ENCODE assay signal across 42 cellular contexts in the genomic region with DNA sequence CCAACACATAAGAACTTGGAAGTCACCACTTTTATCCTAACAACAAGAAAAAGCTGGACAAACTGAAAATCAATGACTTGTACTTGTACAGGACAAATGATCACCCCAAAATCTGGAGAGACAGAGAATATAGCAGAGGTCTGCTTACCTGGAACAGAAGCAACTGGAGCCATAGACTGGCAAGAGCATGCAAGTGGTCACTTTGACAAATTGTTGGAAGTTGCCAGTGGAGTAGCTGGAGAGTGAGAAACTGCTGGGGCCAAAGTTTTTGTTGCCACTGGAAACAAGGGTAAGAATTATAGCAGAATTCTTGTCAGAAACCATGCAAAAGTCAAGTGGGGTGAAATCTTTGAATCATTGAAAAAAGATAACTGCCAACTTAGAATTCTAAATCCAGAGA. TPM values are rescaled to one million over a fixed set of nuclear protein-coding genes. Genes with fewer than 3 reads are reported as not detected.
"Had no signal": no experiment of that assay in that cellular context is flagged by ENCODE, and none has a peak within 500 bp of the region (broad histone marks: within the 10 kb centered on the region; RNA-seq: fewer than 3 reads in every experiment).

No MANE protein-coding gene starts in this region.

- H3K4me1 Mint-ChIP-seq: activated naive CD4-positive, alpha-beta T cell treated with anti-CD3 and anti-CD28 coated beads, Interleukin-2, amount 10 ng/mL, durations not matched to agents 7 days and 5 days; activated naive CD4-positive, alpha-beta T cell treated with anti-CD3 and anti-CD28 coated beads, Interleukin-2, amount 50 U/mL, for 24 hours; activated naive CD8-positive, alpha-beta T cell treated with anti-CD3 and anti-CD28 coated beads for 36 hours; activated naive CD8-positive, alpha-beta T cell treated with anti-CD3 and anti-CD28 coated beads, Interleukin-2, amount 10 ng/mL, durations not matched to agents 7 days and 5 days; activated naive CD8-positive, alpha-beta T cell treated with anti-CD3 and anti-CD28 coated beads, Interleukin-2, amount 50 U/mL, for 24 hours; activated T-helper 17 cell treated with anti-CD3 and anti-CD28 coated beads, Interleukin-2, amount 50 U/mL, for 72 hours; central memory CD8-positive, alpha-beta T cell had no signal

- DNase-seq: activated effector memory CD4-positive, alpha-beta T cell treated with anti-CD3 and anti-CD28 coated beads, Interleukin-2, amount 50 U/mL, for 16 hours; activated effector memory CD4-positive, alpha-beta T cell treated with Interleukin-2 at 50 U/mL for 16 hours; activated gamma-delta T cell; activated gamma-delta T cell treated with Interleukin-2 at 50 U/mL for 16 hours; activated naive CD4-positive, alpha-beta T cell; activated naive CD4-positive, alpha-beta T cell treated with anti-CD3 and anti-CD28 coated beads for 36 hours; activated naive CD4-positive, alpha-beta T cell treated with anti-CD3 and anti-CD28 coated beads, Interleukin-2, amount 10 ng/mL, durations not matched to agents 7 days and 5 days; activated naive CD4-positive, alpha-beta T cell treated with anti-CD3 and anti-CD28 coated beads, Interleukin-2, amount 50 U/mL, for 16 hours; activated naive CD4-positive, alpha-beta T cell treated with Interleukin-2 at 50 U/mL for 16 hours; activated naive CD8-positive, alpha-beta T cell treated with anti-CD3 and anti-CD28 coated beads for 36 hours; activated naive CD8-positive, alpha-beta T cell treated with anti-CD3 and anti-CD28 coated beads, Interleukin-2, amount 10 ng/mL, durations not matched to agents 7 days and 5 days; activated naive CD8-positive, alpha-beta T cell treated with anti-CD3 and anti-CD28 coated beads, Interleukin-2, amount 50 U/mL, for 24 hours; activated T-cell treated with anti-CD3 and anti-CD28 coated beads, Interleukin-2, amount 50 U/mL, for 1 hour; activated T-cell treated with anti-CD3 and anti-CD28 coated beads, Interleukin-2, amount 50 U/mL, for 24 hours; activated T-cell treated with anti-CD3 and anti-CD28 coated beads, Interleukin-2, amount 50 U/mL, for 4 hours; activated T-cell treated with anti-CD3 and anti-CD28 coated beads, Interleukin-2, amount 50 U/mL, for 48 hours; activated T-cell treated with anti-CD3 and anti-CD28 coated beads, Interleukin-2, amount 50 U/mL, for 72 hours; adrenal gland; amniotic stem cell; amygdala; anterior cingulate cortex; aorta; body of pancreas; brain microvascular endothelial cell; caudate nucleus; central memory CD4-positive, alpha-beta T cell; cerebellar nuclear complex had no signal

- H3K27ac Mint-ChIP-seq: activated naive CD4-positive, alpha-beta T cell treated with anti-CD3 and anti-CD28 coated beads for 36 hours; activated naive CD4-positive, alpha-beta T cell treated with anti-CD3 and anti-CD28 coated beads, Interleukin-2, amount 10 ng/mL, durations not matched to agents 7 days and 5 days; activated naive CD4-positive, alpha-beta T cell treated with anti-CD3 and anti-CD28 coated beads, Interleukin-2, amount 50 U/mL, for 24 hours; activated naive CD4-positive, alpha-beta T cell treated with anti-CD3 and anti-CD28 coated beads, Interleukin-2, amount 50 U/mL, for 72 hours; activated naive CD8-positive, alpha-beta T cell; activated naive CD8-positive, alpha-beta T cell treated with anti-CD3 and anti-CD28 coated beads for 36 hours; activated naive CD8-positive, alpha-beta T cell treated with anti-CD3 and anti-CD28 coated beads, Interleukin-2, amount 10 ng/mL, durations not matched to agents 7 days and 5 days; activated naive CD8-positive, alpha-beta T cell treated with anti-CD3 and anti-CD28 coated beads, Interleukin-2, amount 50 U/mL, for 24 hours; activated T-cell treated with anti-CD3 and anti-CD28 coated beads, Interleukin-2, amount 50 U/mL, for 24 hours; activated T-cell treated with anti-CD3 and anti-CD28 coated beads, Interleukin-2, amount 50 U/mL, for 72 hours; activated T-helper 1 cell treated with anti-CD3 and anti-CD28 coated beads, Interleukin-12 subunit alpha, Interleukin-12 subunit beta, Interleukin-2, Interleukin-4 antibody, amounts not matched to agents 30 ng/mL and 10 ng/mL and 1 ng/mL, durations not matched to agents 14 hours and 24 hours and 36 hours; activated T-helper 17 cell treated with anti-CD3 and anti-CD28 coated beads, Interleukin-2, amount 50 U/mL, for 72 hours; activated T-helper 2 cell treated with anti-CD3 and anti-CD28 coated beads, Interferon-gamma antibody, Interleukin-2, Interleukin-4, amounts not matched to agents 10 μg/mL and 5 μg/mL and 100 μg/mL, durations not matched to agents 14 hours and 24 hours and 36 hours; brain had no signal

- H3K9me3 ChIP-seq: adrenal gland, ascending aorta, body of pancreas, breast epithelium had no signal

- H3K27me3 Mint-ChIP-seq: brain had no signal

- ATAC-seq: activated naive CD4-positive, alpha-beta T cell treated with anti-CD3 and anti-CD28 coated beads, Interleukin-2, amount 50 U/mL, for 72 hours; activated naive CD8-positive, alpha-beta T cell treated with anti-CD3 and anti-CD28 coated beads, Interleukin-2, amount 50 U/mL, for 24 hours; activated T-cell treated with anti-CD3 and anti-CD28 coated beads, Interleukin-2, amount 50 U/mL, for 4 hours; activated T-cell treated with anti-CD3 and anti-CD28 coated beads, Interleukin-2, amount 50 U/mL, for 72 hours; activated T-helper 17 cell treated with anti-CD3 and anti-CD28 coated beads, Interleukin-2, amount 50 U/mL, for 72 hours; body of pancreas had no signal

- H3K4me3 Mint-ChIP-seq: activated naive CD4-positive, alpha-beta T cell treated with anti-CD3 and anti-CD28 coated beads for 36 hours; activated naive CD4-positive, alpha-beta T cell treated with anti-CD3 and anti-CD28 coated beads, Interleukin-2, amount 10 ng/mL, durations not matched to agents 7 days and 5 days; activated naive CD4-positive, alpha-beta T cell treated with anti-CD3 and anti-CD28 coated beads, Interleukin-2, amount 50 U/mL, for 24 hours; activated naive CD8-positive, alpha-beta T cell; activated naive CD8-positive, alpha-beta T cell treated with anti-CD3 and anti-CD28 coated beads for 36 hours; activated naive CD8-positive, alpha-beta T cell treated with anti-CD3 and anti-CD28 coated beads, Interleukin-2, amount 10 ng/mL, durations not matched to agents 7 days and 5 days; activated naive CD8-positive, alpha-beta T cell treated with anti-CD3 and anti-CD28 coated beads, Interleukin-2, amount 50 U/mL, for 24 hours; activated T-cell treated with anti-CD3 and anti-CD28 coated beads, Interleukin-2, amount 50 U/mL, for 24 hours; activated T-cell treated with anti-CD3 and anti-CD28 coated beads, Interleukin-2, amount 50 U/mL, for 4 hours; activated T-cell treated with anti-CD3 and anti-CD28 coated beads, Interleukin-2, amount 50 U/mL, for 72 hours; activated T-helper 1 cell treated with anti-CD3 and anti-CD28 coated beads, Interleukin-12 subunit alpha, Interleukin-12 subunit beta, Interleukin-2, Interleukin-4 antibody, amounts not matched to agents 30 ng/mL and 10 ng/mL and 1 ng/mL, durations not matched to agents 14 hours and 24 hours and 36 hours; activated T-helper 17 cell treated with anti-CD3 and anti-CD28 coated beads, Interleukin-2, amount 50 U/mL, for 72 hours; brain; central memory CD8-positive, alpha-beta T cell had no signal

- H3K4me1 ChIP-seq: adrenal gland, ascending aorta, body of pancreas, breast epithelium had no signal

- H3K27ac ChIP-seq: adrenal gland, ascending aorta, body of pancreas, brain microvascular endothelial cell, breast epithelium, cardiac muscle cell had no signal

- H3K36me3 Mint-ChIP-seq: activated naive CD4-positive, alpha-beta T cell treated with anti-CD3 and anti-CD28 coated beads, Interleukin-2, amount 10 ng/mL, durations not matched to agents 7 days and 5 days; activated naive CD4-positive, alpha-beta T cell treated with anti-CD3 and anti-CD28 coated beads, Interleukin-2, amount 50 U/mL, for 24 hours; activated naive CD4-positive, alpha-beta T cell treated with anti-CD3 and anti-CD28 coated beads, Interleukin-2, amount 50 U/mL, for 72 hours; activated naive CD8-positive, alpha-beta T cell; activated naive CD8-positive, alpha-beta T cell treated with anti-CD3 and anti-CD28 coated beads for 36 hours; activated naive CD8-positive, alpha-beta T cell treated with anti-CD3 and anti-CD28 coated beads, Interleukin-2, amount 10 ng/mL, durations not matched to agents 7 days and 5 days; brain had no signal

- H3K9me3 Mint-ChIP-seq: activated naive CD4-positive, alpha-beta T cell treated with anti-CD3 and anti-CD28 coated beads for 36 hours; activated naive CD4-positive, alpha-beta T cell treated with anti-CD3 and anti-CD28 coated beads, Interleukin-2, amount 10 ng/mL, durations not matched to agents 7 days and 5 days; activated naive CD4-positive, alpha-beta T cell treated with anti-CD3 and anti-CD28 coated beads, Interleukin-2, amount 50 U/mL, for 72 hours; activated naive CD8-positive, alpha-beta T cell treated with anti-CD3 and anti-CD28 coated beads for 36 hours; activated naive CD8-positive, alpha-beta T cell treated with anti-CD3 and anti-CD28 coated beads, Interleukin-2, amount 10 ng/mL, durations not matched to agents 7 days and 5 days; activated naive CD8-positive, alpha-beta T cell treated with anti-CD3 and anti-CD28 coated beads, Interleukin-2, amount 50 U/mL, for 24 hours; activated T-cell treated with anti-CD3 and anti-CD28 coated beads, Interleukin-2, amount 50 U/mL, for 24 hours; activated T-cell treated with anti-CD3 and anti-CD28 coated beads, Interleukin-2, amount 50 U/mL, for 4 hours; activated T-cell treated with anti-CD3 and anti-CD28 coated beads, Interleukin-2, amount 50 U/mL, for 72 hours; activated T-helper 1 cell treated with anti-CD3 and anti-CD28 coated beads, Interleukin-12 subunit alpha, Interleukin-12 subunit beta, Interleukin-2, Interleukin-4 antibody, amounts not matched to agents 30 ng/mL and 10 ng/mL and 1 ng/mL, durations not matched to agents 14 hours and 24 hours and 36 hours; activated T-helper 17 cell treated with anti-CD3 and anti-CD28 coated beads, Interleukin-2, amount 50 U/mL, for 72 hours; activated T-helper 2 cell treated with anti-CD3 and anti-CD28 coated beads, Interferon-gamma antibody, Interleukin-2, Interleukin-4, amounts not matched to agents 10 μg/mL and 5 μg/mL and 100 μg/mL, durations not matched to agents 14 hours and 24 hours and 36 hours; central memory CD8-positive, alpha-beta T cell had no signal

- FAIRE-seq: astrocyte, bronchial epithelial cell had no signal

- H3K4me3 ChIP-seq: adrenal gland, ascending aorta, body of pancreas, breast epithelium, cardiac muscle cell had no signal

- H3K36me3 ChIP-seq: adrenal gland, ascending aorta, brain microvascular endothelial cell, breast epithelium, cardiac muscle cell had no signal

RNA-seq across cellular contexts. Expression of a gene that starts 35.2 kb away (rescaled TPM):
- total RNA-seq: activated naive CD4-positive, alpha-beta T cell treated with anti-CD3 and anti-CD28 coated beads for 36 hours; activated naive CD4-positive, alpha-beta T cell treated with anti-CD3 and anti-CD28 coated beads, Interleukin-2, amount 50 U/mL, for 72 hours; activated naive CD8-positive, alpha-beta T cell treated with anti-CD3 and anti-CD28 coated beads for 36 hours; activated naive CD8-positive, alpha-beta T cell treated with anti-CD3 and anti-CD28 coated beads, Interleukin-2, amount 10 ng/mL, durations not matched to agents 7 days and 5 days; activated T-cell treated with anti-CD3 and anti-CD28 coated beads, Interleukin-2, amount 50 U/mL, for 4 hours; activated T-cell treated with anti-CD3 and anti-CD28 coated beads, Interleukin-2, amount 50 U/mL, for 72 hours; activated T-helper 1 cell treated with anti-CD3 and anti-CD28 coated beads, Interleukin-12 subunit alpha, Interleukin-12 subunit beta, Interleukin-2, Interleukin-4 antibody, amounts not matched to agents 30 ng/mL and 10 ng/mL and 1 ng/mL, durations not matched to agents 14 hours and 24 hours and 36 hours; activated T-helper 17 cell treated with anti-CD3 and anti-CD28 coated beads, Interleukin-2, amount 50 U/mL, for 72 hours; activated T-helper 2 cell treated with anti-CD3 and anti-CD28 coated beads, Interferon-gamma antibody, Interleukin-2, Interleukin-4, amounts not matched to agents 10 μg/mL and 5 μg/mL and 100 μg/mL, durations not matched to agents 14 hours and 24 hours and 36 hours; aorta; ascending aorta; breast epithelium; bronchial epithelial cell; cardiac septum; chondrocyte had no signal
- polyA plus RNA-seq: aorta had no signal
